In the genomic region with DNA sequence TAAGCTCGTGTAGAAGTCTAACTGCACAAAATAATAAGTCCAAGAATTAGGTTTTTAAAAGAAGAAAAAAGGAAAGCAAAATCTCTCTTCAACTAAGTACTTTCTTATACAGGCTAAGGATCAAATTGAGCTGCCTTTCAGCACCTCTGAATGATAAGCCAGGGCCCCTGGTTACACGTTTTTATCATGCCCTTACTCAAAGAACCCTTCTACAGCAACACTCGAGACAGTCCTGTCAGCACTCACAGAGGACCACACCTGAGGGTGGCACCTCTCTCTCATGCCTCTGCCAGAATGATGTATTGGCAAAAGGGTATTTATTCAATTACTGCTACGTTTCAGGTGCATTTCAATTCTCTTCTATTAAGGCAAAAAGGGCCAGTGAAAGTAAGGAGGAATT, we compare ENCODE assay signal across 19 cellular contexts.
DNase-seq lines count a peak whose midpoint lies in the region; ATAC-seq, FAIRE-seq and TF ChIP-seq lines count a peak whose summit lies in the region.
"Had no signal": no experiment of that assay in that cellular context is flagged by ENCODE, and none has a peak within 500 bp of the region (broad histone marks: within the 10 kb centered on the region; RNA-seq: fewer than 3 reads in every experiment).

No MANE protein-coding gene starts in this region.

- H2BK15ac ChIP-seq in IMR-90 (ENCODE audit: low read depth, low read length) = no peak overlapping the region

- H3K79me2 ChIP-seq in ACC112 (ENCODE audit: control insufficient read depth, insufficient read depth, low read length, unreplicated experiment) (peaks cover 44% of the 10 kb centered on the region), GM12878 (ENCODE audit: control insufficient read depth, insufficient read depth, low read length) (no peaks in the 10 kb centered on the region)

- H3K4me2 ChIP-seq in IMR-90 (ENCODE audit: low read depth, low read length) (no peak overlapping the region), GM12878 (ENCODE audit: control insufficient read depth, insufficient read depth) (no peak overlapping the region)

- RAD21 ChIA-PET in GM12878 (lab: Charles Lee; ENCODE audit: unreplicated experiment) = no interaction called here

- H2AFZ ChIP-seq in ACC112 (ENCODE audit: low read length, unreplicated experiment) (peak overlapping the region; percentile 28), IMR-90 (replicated peaks; ENCODE audit: low read length, poor library complexity) (no peak overlapping the region), GM12878 (ENCODE audit: control insufficient read depth, low read depth, low read length) (no peak overlapping the region)

- no peak overlapping the region for H4K5ac ChIP-seq in IMR-90 (ENCODE audit: low read depth, low read length)

- ATAC-seq in IMR-90 (ENCODE audit: low read depth) (no peak), GM12878 (peak; percentile 35; the same call in 1 of the 3 replicates), GM18867 (IDR thresholded peaks at IDR 0.05; ENCODE audit: unreplicated experiment) (no peak), GM18909 (IDR thresholded peaks at IDR 0.05; ENCODE audit: poor library complexity, unreplicated experiment) (no peak)
- ATAC-seq: HCT116, Right ventricle myocardium inferior had no signal

- H4K8ac ChIP-seq in IMR-90 (ENCODE audit: low read depth in 2 of 2, low read length in 2 of 2) = peak overlapping the region in 1 of 2 experiments; percentile 19; a peak in 1 of 4 replicates

- H3K56ac ChIP-seq in IMR-90 (ENCODE audit: extremely low read depth, insufficient read depth, low read length) = no peak overlapping the region

- peak overlapping the region; percentile 13; the same call in 1 of the 2 replicates for H3K23ac ChIP-seq in IMR-90 (ENCODE audit: low read depth, low read length)

- POLR2A ChIA-PET in IMR-90 (lab: Charles Lee; ENCODE audit: unreplicated experiment) (no interaction called here), GM12878 (lab: Charles Lee) (interaction anchor here (0.5 kb wide), 1 partner anchor 407 kb away, joined by 3 read pairs; no protein-coding TSS in a partner anchor)

- H2BK20ac ChIP-seq in IMR-90 (ENCODE audit: low read depth, low read length) = no peak overlapping the region

- peak overlapping the region; percentile 4; the same call in 1 of the 2 replicates for H3K18ac ChIP-seq in IMR-90 (ENCODE audit: low read depth, low read length)

- H4K20me1 ChIP-seq in IMR-90 (ENCODE audit: insufficient read depth, low read length) (no peaks in the 10 kb centered on the region), GM12878 (ENCODE audit: control insufficient read depth, insufficient read depth) (no peaks in the 10 kb centered on the region)

- no peak for FAIRE-seq in GM12878 (lab: Jason Lieb, UNC)
- FAIRE-seq: GM19239 had no signal

- H2AK5ac ChIP-seq in IMR-90 (ENCODE audit: low read depth, low read length) = 0 out of 2 replicates have a peak overlapping the region, but pooled peaks have one; percentile 5

- H3K79me1 ChIP-seq in IMR-90 (ENCODE audit: low read depth in 1 of 2, low read length in 2 of 2) = peaks cover 8 to 41% of the 10 kb centered on the region in 2 experiments

- no peak for TF ChIP-seq POLR2A in IMR-90 (IDR thresholded peaks at IDR 0.05; ENCODE audit: low read depth, low read length)
- TF ChIP-seq POLR2A in GM12878 (IDR thresholded peaks at IDR 0.05; ENCODE audit: low read depth, low read length) = no peak
- TF ChIP-seq POLR2A in sigmoid colon (IDR thresholded peaks at IDR 0.05) = no peak

- peak overlapping the region; percentile 0; the same call in 1 of the 2 replicates for H3K14ac ChIP-seq in IMR-90 (replicated peaks; ENCODE audit: low read depth, low read length)

- no peak overlapping the region for H2BK5ac ChIP-seq in IMR-90 (ENCODE audit: low read depth, low read length, poor library complexity, severe bottlenecking)

- TF ChIP-seq RAD21 in IMR-90 (IDR thresholded peaks at IDR 0.05; ENCODE audit: low read length) (no peak), GM12878 (IDR thresholded peaks at IDR 0.05; ENCODE audit: insufficient read depth, low read depth, low read length) (no peak)

- in situ Hi-C loops in IMR-90 (cut with MboI; ENCODE audit: low sequenced_read_pairs) (loop anchor here (10.0 kb wide), 1 partner anchor 525 kb away; no protein-coding TSS in a partner anchor), GM12878 (cut with MboI) (no loop called here)

- no TSS peak for BruUV-seq in IMR-90 (replicated peaks; lab: Mats Ljungman, UMichigan)
- no TSS peak for BruUV-seq in GM12878 (replicated peaks; lab: Mats Ljungman, UMichigan)

- H3K4me1 ChIP-seq in ACC112 (ENCODE audit: control insufficient read depth, insufficient read depth, low read length, unreplicated experiment) = peaks cover 89% of the 10 kb centered on the region
- peaks cover 17% of the 10 kb centered on the region for H3K4me1 ChIP-seq in IMR-90 (ENCODE audit: control insufficient read depth, insufficient read depth, low read length)
- H3K4me1 ChIP-seq in GM12878 (ENCODE audit: control insufficient read depth, insufficient read depth, low read length) = no peaks in the 10 kb centered on the region
- peaks cover 0 to 91% (median 36%) of the 10 kb centered on the region in 4 donors for H3K4me1 ChIP-seq in sigmoid colon
- H3K4me1 ChIP-seq: Peyer's patch had no signal

- 20% methylated on average over 1 of the region's 4 CpGs; no CpG with 5 or more reads in 1 of the 2 experiments for WGBS in IMR-90 (ENCODE audit: extremely low coverage in 2 of 2, insufficient read length in 1 of 2), 2 experiments
- 0% methylated on average over 4 of the region's 4 CpGs for WGBS in GM12878 (ENCODE audit: insufficient coverage, insufficient replicate concordance, low lambda C conversion rate, missing lambda C conversion rate)
- 61 to 67% methylated on average over 4 of the region's 4 CpGs for WGBS in sigmoid colon, 2 donors

- no peak overlapping the region for H4K91ac ChIP-seq in IMR-90 (ENCODE audit: insufficient read depth, low read depth, low read length)

- no peak overlapping the region for H2AK9ac ChIP-seq in IMR-90 (replicated peaks; ENCODE audit: low read depth, low read length, poor library complexity)

- no peaks in the 10 kb centered on the region for H3K9me3 ChIP-seq in IMR-90 (ENCODE audit: control insufficient read depth, insufficient read depth, low read length)
- no peaks in the 10 kb centered on the region for H3K9me3 ChIP-seq in GM12878 (replicated peaks; ENCODE audit: control insufficient read depth, insufficient read depth, low read length)
- no peaks in the 10 kb centered on the region for H3K9me3 ChIP-seq in sigmoid colon
- H3K9me3 ChIP-seq: Peyer's patch had no signal

- SMC1A ChIA-PET in GM12878 (lab: Charles Lee; ENCODE audit: uncharacterized antibody, unreplicated experiment) = no interaction called here

- H3K4me3 ChIP-seq in ACC112 (ENCODE audit: low read depth, low read length) = peak overlapping the region; percentile 66
- no peak overlapping the region for H3K4me3 ChIP-seq in IMR-90 (ENCODE audit: insufficient read depth, low read depth, low read length)
- no peak overlapping the region for H3K4me3 ChIP-seq in GM12878
- no peak overlapping the region for H3K4me3 ChIP-seq in sigmoid colon
- H3K4me3 ChIP-seq: Peyer's patch, SK-N-MC had no signal

- TF ChIP-seq CTCF in IMR-90 (conservative IDR thresholded peaks at IDR 0.05; ENCODE audit: low read depth, low read length) = no peak
- no peak for TF ChIP-seq CTCF in GM12878 (IDR thresholded peaks at IDR 0.05 in 2 of 3, conservative IDR thresholded peaks at IDR 0.05 in 1 of 3; ENCODE audit: control insufficient read depth in 2 of 3, extremely low read depth in 1 of 3, insufficient read depth in 1 of 3, low read depth in 3 of 3, low read length in 3 of 3)
- no peak for TF ChIP-seq CTCF in sigmoid colon (IDR thresholded peaks at IDR 0.05)

- no peak overlapping the region for H3K9ac ChIP-seq in IMR-90 (ENCODE audit: low read depth, low read length)
- no peak overlapping the region for H3K9ac ChIP-seq in GM12878 (ENCODE audit: control insufficient read depth, insufficient read depth, low read length)

- DNase-seq in IMR-90 (no peak), GM12878 (ENCODE audit: low read depth, low spot score) (no peak), sigmoid colon (no peak), NCI-H2081 (lab: John Stamatoyannopoulos, UW) (no peak), HPDE6-E6E7 (ENCODE audit: extremely low spot score) (no peak)
- DNase-seq: ACHN, AML-193, KG1, NCI-H1417 treated with DMSO at 0.1 percent for 48 hours, NCI-H1930, NCI-H510A, Peyer's patch had no signal

- H3K36me3 ChIP-seq in ACC112 (ENCODE audit: insufficient read depth, low read length) = 0 out of 2 replicates have a peak, but pooled peaks cover 6% of the 10 kb centered on the region
- peaks cover 4% of the 10 kb centered on the region for H3K36me3 ChIP-seq in IMR-90 (ENCODE audit: control insufficient read depth, insufficient read depth, low read length)
- H3K36me3 ChIP-seq in GM12878 (ENCODE audit: control insufficient read depth in 2 of 2, insufficient read depth in 2 of 2, low read length in 1 of 2) = no peaks in the 10 kb centered on the region
- no peaks in the 10 kb centered on the region for H3K36me3 ChIP-seq in sigmoid colon
- H3K36me3 ChIP-seq: Peyer's patch had no signal

- H3K27me3 ChIP-seq in ACC112 (ENCODE audit: insufficient read depth, low read length) (no peaks in the 10 kb centered on the region), IMR-90 (ENCODE audit: control insufficient read depth, insufficient read depth, low read length) (no peaks in the 10 kb centered on the region), GM12878 (replicated peaks in 1 of 2; ENCODE audit: control insufficient read depth in 2 of 2, insufficient read depth in 2 of 2, low read length in 1 of 2) (no peaks in the 10 kb centered on the region), sigmoid colon (no peaks in the 10 kb centered on the region)
- H3K27me3 ChIP-seq: Peyer's patch had no signal

- CTCF ChIA-PET in IMR-90 (lab: Yijun Ruan, JAX) (interaction anchor here (0.5 kb wide), 1 partner anchor 40 kb away, joined by 3 read pairs; no protein-coding TSS in a partner anchor), GM12878 (lab: Yijun Ruan, JAX) (no interaction called here)

- no peak for TF ChIP-seq EP300 in GM12878 (IDR thresholded peaks at IDR 0.05; ENCODE audit: borderline replicate concordance in 1 of 2, control insufficient read depth in 1 of 2, low read depth in 2 of 2, low read length in 2 of 2)
- no peak for TF ChIP-seq EP300 in sigmoid colon (IDR thresholded peaks at IDR 0.05)

- intact Hi-C loops in IMR-90 (cut with micrococcal nuclease) (loop anchor here (10.0 kb wide), 2 partner anchors 345 to 745 kb away; no protein-coding TSS in a partner anchor), GM12878 (cut with micrococcal nuclease; ENCODE audit: unreplicated experiment) (no loop called here), sigmoid colon (cut with DNase I) (loop anchor here (5.0 kb wide), 1 partner anchor 528 kb away; no protein-coding TSS in a partner anchor)

- dilution Hi-C loops in IMR-90 (cut with HindIII; ENCODE audit: low sequenced_read_pairs, unreplicated experiment) = no loop called here

- peaks cover 6% of the 10 kb centered on the region; the same call in 1 of the 2 replicates for H3K9me1 ChIP-seq in IMR-90 (ENCODE audit: insufficient read depth, low read length)

- no peak overlapping the region; the same call in 1 of the 2 replicates for H2BK120ac ChIP-seq in IMR-90 (ENCODE audit: low read depth, low read length)

- no peak overlapping the region for H3K4ac ChIP-seq in IMR-90 (ENCODE audit: low read depth, low read length)

- H3K27ac ChIP-seq in ACC112 (ENCODE audit: low read depth, low read length) (peak overlapping the region; percentile 98), IMR-90 (ENCODE audit: insufficient read depth, low read length) (no peak overlapping the region), GM12878 (ENCODE audit: control insufficient read depth, insufficient read depth) (no peak overlapping the region), sigmoid colon (peak overlapping the region in 3 of 4 donors; percentile 5 to 89 (median 49))
- H3K27ac ChIP-seq: Peyer's patch, SK-N-MC had no signal

Comparison
In these comparisons a context has a peak if more than half of its experiments do, and no peak if none do; other contexts are left out.
1. H3K27ac ChIP-seq: peak in ACC112 (single experiment) and sigmoid colon (3 of 4); none in IMR-90 (single experiment) and GM12878 (single experiment).